In the genomic region with DNA sequence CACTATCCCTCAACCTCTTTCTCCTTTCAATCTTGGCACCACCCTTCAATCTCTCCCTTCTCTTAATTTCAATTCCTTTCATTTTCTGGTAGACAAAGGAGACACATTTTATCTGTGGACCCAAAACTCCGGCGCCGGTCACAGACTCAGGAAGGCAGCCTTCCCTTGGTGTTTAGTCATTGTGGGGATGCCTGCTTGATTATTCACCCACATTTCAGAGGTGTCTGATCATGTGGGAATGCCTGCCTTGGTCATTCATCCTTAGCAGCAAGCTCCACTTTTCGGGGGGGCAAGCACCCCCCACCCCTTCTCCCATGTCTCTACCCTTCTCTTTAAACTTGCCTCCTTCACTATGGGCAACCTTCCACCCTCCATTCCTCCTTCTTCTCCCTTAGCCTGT, we compare ENCODE assay signal across 7 cellular contexts.
DNase-seq lines count a peak whose midpoint lies in the region; TF ChIP-seq lines count a peak whose summit lies in the region.
"Not testable (repeated sequence)": the region's sequence is repeated elsewhere in the genome, so short reads cannot be mapped to it uniquely, and the experiment has no call there.

No MANE protein-coding gene starts in this region.

- not testable (repeated sequence) for H3K36me3 ChIP-seq in mesenchymal stem cell (ENCODE audit: control insufficient read depth in 1 of 2, insufficient read depth in 2 of 2, low read depth in 1 of 2, low read length in 2 of 2)

- H2BK12ac ChIP-seq in mesenchymal stem cell (ENCODE audit: low read length in 2 of 2) = not testable (repeated sequence)

- not testable (repeated sequence) for H3K4me1 ChIP-seq in mesenchymal stem cell (ENCODE audit: control insufficient read depth, insufficient read depth, low read depth, low read length)

- not testable (repeated sequence) for TF ChIP-seq CTCF in cardiac fibroblast (IDR thresholded peaks at IDR 0.05; ENCODE audit: low read depth, low read length); fibroblast of pulmonary artery (IDR thresholded peaks at IDR 0.05; ENCODE audit: low read length, missing control alignments)

- not testable (repeated sequence) for H2BK15ac ChIP-seq in mesenchymal stem cell (ENCODE audit: low read depth, poor library complexity, severe bottlenecking)

- not testable (repeated sequence) for H2AFZ ChIP-seq in mesenchymal stem cell (ENCODE audit: low read depth, low read length)

- not testable (repeated sequence) for H3K79me1 ChIP-seq in mesenchymal stem cell (replicated peaks; ENCODE audit: low read length, poor library complexity, severe bottlenecking)

- H2BK120ac ChIP-seq in mesenchymal stem cell (ENCODE audit: low read depth, low read length) = not testable (repeated sequence)

- not testable (repeated sequence) for H3K27ac ChIP-seq in mesenchymal stem cell (ENCODE audit: low read length, poor library complexity, severe bottlenecking)

- H3K27me3 ChIP-seq in mesenchymal stem cell (ENCODE audit: control insufficient read depth in 1 of 2, insufficient read depth in 1 of 2, low read length in 2 of 2) = not testable (repeated sequence)

- not testable (repeated sequence) for H3K18ac ChIP-seq in mesenchymal stem cell (ENCODE audit: low read depth in 1 of 2, low read length in 2 of 2)

- not testable (repeated sequence) for H3K4me3 ChIP-seq in cardiac fibroblast (replicated peaks in 1 of 2; ENCODE audit: low read depth in 2 of 2, low read length in 2 of 2); fibroblast of pulmonary artery (replicated peaks; ENCODE audit: low read depth, low read length); mesenchymal stem cell (ENCODE audit: insufficient read depth in 1 of 2, low read depth in 1 of 2, low read length in 2 of 2)

- H3K23ac ChIP-seq in mesenchymal stem cell (ENCODE audit: low read length in 2 of 2) = not testable (repeated sequence)

- not testable (repeated sequence) for H2AK5ac ChIP-seq in mesenchymal stem cell (ENCODE audit: low read length, severe bottlenecking)

- H3K4ac ChIP-seq in mesenchymal stem cell (ENCODE audit: low read depth in 1 of 2, low read length in 2 of 2) = not testable (repeated sequence)

- H2BK5ac ChIP-seq in mesenchymal stem cell (ENCODE audit: low read depth, low read length, poor library complexity, severe bottlenecking) = not testable (repeated sequence)

- not testable (repeated sequence) for H4K8ac ChIP-seq in mesenchymal stem cell (ENCODE audit: low read length)

- not testable (repeated sequence) for H3K4me2 ChIP-seq in mesenchymal stem cell (ENCODE audit: low read length, poor library complexity, severe bottlenecking)

- WGBS in mesenchymal stem cell = 73% methylated on average over 4 of the region's 4 CpGs

- H3K14ac ChIP-seq in mesenchymal stem cell (ENCODE audit: low read length in 2 of 2) = not testable (repeated sequence)

- H3K9me3 ChIP-seq in mesenchymal stem cell (ENCODE audit: control insufficient read depth, low read length) = not testable (repeated sequence)

- not testable (repeated sequence) for H3K9ac ChIP-seq in mesenchymal stem cell (ENCODE audit: low read length)

- DNase-seq in Daoy (ENCODE audit: low read depth) = peak; percentile 83
- DNase-seq in HK-2 (ENCODE audit: unreplicated experiment) = peak; percentile 43
- peak; percentile 37 for DNase-seq in RKO (ENCODE audit: low spot score)
- DNase-seq in amniotic epithelial cell (ENCODE audit: low read depth) = peak; percentile 52
- peak; percentile 23 to 83 for DNase-seq in cardiac fibroblast (ENCODE audit: low read depth in 2 of 2)
- peak; percentile 36 for DNase-seq in fibroblast of pulmonary artery (ENCODE audit: low read depth)
- DNase-seq in mesenchymal stem cell = peak; percentile 8

- H4K91ac ChIP-seq in mesenchymal stem cell (ENCODE audit: low read length) = not testable (repeated sequence)

Comparison
In these comparisons a context has a peak if more than half of its experiments do, and no peak if none do; other contexts are left out.
1. DNase-seq: peak in every context shown above with its lines; median percentile 83 in Daoy; 53 in cardiac fibroblast; 52 in amniotic epithelial cell; 43 in HK-2; 37 in RKO; 36 in fibroblast of pulmonary artery; 8 in mesenchymal stem cell.